In genomic region chr13:105462981-105463380, GRCh38 we compare ENCODE assay signal across 22 cellular contexts. TPM values are rescaled to one million over a fixed set of nuclear protein-coding genes. Genes with fewer than 3 reads are reported as not detected.
"Had no signal": no experiment of that assay in that cellular context is flagged by ENCODE, and none has a peak within 500 bp of the region (broad histone marks: within the 10 kb centered on the region; RNA-seq: fewer than 3 reads in every experiment).

No MANE protein-coding gene starts in this region.

- ATAC-seq: activated naive CD4-positive, alpha-beta T cell treated with anti-CD3 and anti-CD28 coated beads, Interleukin-2, amount 50 U/mL, for 72 hours; heart left ventricle; left cardiac atrium; pancreas; stimulated activated memory B cell treated with anti-CD40 and anti-IgM and Interleukin-4, amounts not matched to agents 10 μg/mL and 1 μg/mL and 100 μg/mL, for 72 hours had no signal

- H3K9me3 ChIP-seq: breast epithelium, heart left ventricle, pancreas, thyroid gland had no signal

- H3K4me1 ChIP-seq: breast epithelium, heart left ventricle, thyroid gland had no signal

- H3K36me3 ChIP-seq: breast epithelium, heart left ventricle, pancreas, thyroid gland, WERI-Rb-1 had no signal

- H3K27ac ChIP-seq: breast epithelium, heart left ventricle, pancreas, SK-N-MC, thyroid gland, WERI-Rb-1 had no signal

- H3K27me3 ChIP-seq: breast epithelium, heart left ventricle, pancreas, thyroid gland had no signal

- DNase-seq: activated CD4-positive, alpha-beta memory T cell treated with anti-CD3 and anti-CD28 coated beads for 36 hours; activated effector memory CD4-positive, alpha-beta T cell treated with anti-CD3 and anti-CD28 coated beads, Interleukin-2, amount 50 U/mL, for 16 hours; activated T-cell treated with anti-CD3 and anti-CD28 coated beads, Interleukin-2, amount 50 U/mL, for 48 hours; amygdala; cerebellar nuclear complex; endodermal cell; erythroblast; heart left ventricle; immature natural killer cell; left cardiac atrium; pancreas; stimulated activated CD4-positive, alpha-beta T cell treated with anti-CD3 and anti-CD28 coated beads, Interleukin-2, amount 100 ng/mL, for 48 hours; thyroid gland; WERI-Rb-1 had no signal

- H3K4me3 ChIP-seq: breast epithelium, heart left ventricle, lung, pancreas, SK-N-MC, thyroid gland had no signal

RNA-seq across cellular contexts. Expression of gene DAOA, which starts 2.9 kb away (rescaled TPM):
- total RNA-seq: activated CD4-positive, alpha-beta memory T cell treated with anti-CD3 and anti-CD28 coated beads for 36 hours; activated naive CD4-positive, alpha-beta T cell treated with anti-CD3 and anti-CD28 coated beads, Interleukin-2, amount 50 U/mL, for 72 hours; breast epithelium; endodermal cell; heart left ventricle; left cardiac atrium; lung; pancreas; renal cortical epithelial cell; T-helper 1 cell treated with Interleukin-12 subunit alpha and Interleukin-12 subunit beta and Interleukin-4 antibody, amounts not matched to agents 30 ng/mL and 1 ng/mL, for 36 hours; thyroid gland; urinary bladder had no signal
- polyA plus RNA-seq: heart left ventricle, immature natural killer cell, lung, pancreas, urinary bladder had no signal
